ENCODE assay signal across 1 cellular context in the genomic region with DNA sequence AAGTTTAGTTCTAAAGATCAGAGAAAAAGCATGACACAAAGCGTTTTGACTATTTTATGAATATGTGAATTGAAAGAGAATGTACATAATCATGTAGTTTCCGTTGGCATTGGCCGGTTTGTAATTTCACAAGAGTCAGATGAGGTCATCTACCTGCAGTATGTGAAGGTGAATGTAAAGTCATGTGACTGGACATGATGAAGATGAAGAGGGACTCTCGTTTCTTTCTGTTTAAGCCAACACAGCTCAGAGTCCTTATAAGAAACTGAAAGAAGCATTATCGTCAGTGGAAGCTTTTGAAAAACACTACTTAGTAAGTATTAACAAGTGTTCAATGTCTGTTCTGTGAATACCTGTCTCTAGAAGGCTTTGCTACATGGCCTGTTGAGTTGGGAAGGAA.
A peak's percentile ranks its signal among the peaks of the same experiment; 100 is the strongest.
TF ChIP-seq lines count a peak whose summit lies in the region.

No MANE protein-coding gene starts in this region.

TF ChIP-seq in K562, 482 proteins besides CTCF, POLR2A, EP300 and RAD21:
- TF ChIP-seq TAF1 (IDR thresholded peaks at IDR 0.05; ENCODE audit: control insufficient read depth, extremely low read depth, insufficient read depth, low read length, severe bottlenecking) (no peak), TFE3 (CRISPR knock-in tag; IDR thresholded peaks at IDR 0.05) (peak; percentile 88), MTF1 (CRISPR knock-in tag; IDR thresholded peaks at IDR 0.05; ENCODE audit: borderline replicate concordance) (no peak), HES1 (IDR thresholded peaks at IDR 0.05; ENCODE audit: low read depth) (no peak), MGA (IDR thresholded peaks at IDR 0.05) (no peak), ZNF551 (CRISPR knock-in tag; IDR thresholded peaks at IDR 0.05) (no peak)
